1 cellular context compared by ENCODE assay signal in genomic region chr2:187566712-187567111, GRCh38.
TF ChIP-seq lines count a peak whose summit lies in the region.

No MANE protein-coding gene starts in this region.

TF ChIP-seq in K562, 482 proteins besides CTCF, POLR2A, EP300 and RAD21:
- no peak for TF ChIP-seq ZNF318 (IDR thresholded peaks at IDR 0.05; ENCODE audit: borderline replicate concordance in 1 of 2, low read depth in 1 of 2)
- no peak for TF ChIP-seq BCLAF1 (IDR thresholded peaks at IDR 0.05; ENCODE audit: borderline replicate concordance in 1 of 2, control insufficient read depth in 1 of 2, low read depth in 2 of 2, low read length in 1 of 2)
- TF ChIP-seq PRDM10 (IDR thresholded peaks at IDR 0.05; ENCODE audit: partially characterized antibody): no peak
- TF ChIP-seq SFPQ (IDR thresholded peaks at IDR 0.05; ENCODE audit: low read depth, low read length): no peak
- TF ChIP-seq NR2F6 (CRISPR knock-in tag; IDR thresholded peaks at IDR 0.05): no peak
- TF ChIP-seq XRCC3 (IDR thresholded peaks at IDR 0.05): no peak
- TF ChIP-seq KLF13 (tag; IDR thresholded peaks at IDR 0.05; ENCODE audit: borderline replicate concordance, low read depth): no peak
- no peak for TF ChIP-seq HNRNPL (IDR thresholded peaks at IDR 0.05; ENCODE audit: low read depth, low read length)
- TF ChIP-seq KAT7 (CRISPR knock-in tag; IDR thresholded peaks at IDR 0.05; ENCODE audit: borderline replicate concordance): no peak
- no peak for TF ChIP-seq FOXM1 (IDR thresholded peaks at IDR 0.05; ENCODE audit: low read depth)
- TF ChIP-seq FOXM1 (CRISPR knock-in tag; IDR thresholded peaks at IDR 0.05; ENCODE audit: low read depth): no peak
- TF ChIP-seq U2AF2 (optimal IDR thresholded peaks at IDR 0.05; ENCODE audit: low read depth, low read length): no peak
- TF ChIP-seq PHB (CRISPR knock-in tag; IDR thresholded peaks at IDR 0.05): no peak
- no peak for TF ChIP-seq SRSF3 (IDR thresholded peaks at IDR 0.05; ENCODE audit: insufficient read depth, low read length)
- no peak for TF ChIP-seq SP1 (CRISPR knock-in tag; IDR thresholded peaks at IDR 0.05)
- no peak for TF ChIP-seq KLF6 (CRISPR knock-in tag; IDR thresholded peaks at IDR 0.05; ENCODE audit: borderline replicate concordance)
- no peak for TF ChIP-seq E2F3 (CRISPR knock-in tag; IDR thresholded peaks at IDR 0.05)
- TF ChIP-seq THAP12 (CRISPR knock-in tag; IDR thresholded peaks at IDR 0.05): no peak
- no peak for TF ChIP-seq RUNX1 (IDR thresholded peaks at IDR 0.05; ENCODE audit: low read depth)
- no peak for TF ChIP-seq VEZF1 (CRISPR knock-in tag; IDR thresholded peaks at IDR 0.05)
- no peak for TF ChIP-seq ZBTB43 (CRISPR knock-in tag; IDR thresholded peaks at IDR 0.05)
